20 cellular contexts compared by ENCODE assay signal in genomic region chrX:133926809-133927208, GRCh38. TPM values are rescaled to one million over a fixed set of nuclear protein-coding genes. Genes with fewer than 3 reads are reported as not detected.
"Had no signal": no experiment of that assay in that cellular context is flagged by ENCODE, and none has a peak within 500 bp of the region (broad histone marks: within the 10 kb centered on the region; RNA-seq: fewer than 3 reads in every experiment).

No MANE protein-coding gene starts in this region.

- H3K36me3 Mint-ChIP-seq: stimulated activated naive B cell treated with anti-CD40 and anti-IgM and Interleukin-4, amounts not matched to agents 10 μg/mL and 1 μg/mL and 100 μg/mL, for 72 hours had no signal

- H3K9me3 ChIP-seq: tibial nerve, vagina had no signal

- H3K9me3 Mint-ChIP-seq: dendritic cell treated with granulocyte-macrophage colony-stimulating factor and Interleukin-4, amounts not matched to agents 40 ng/mL and 50 ng/mL, for 4 days; stimulated activated naive B cell treated with anti-CD40 and anti-IgM and Interleukin-4, amounts not matched to agents 10 μg/mL and 1 μg/mL and 100 μg/mL, for 72 hours; T-helper 2 cell treated with Interferon-gamma antibody and Interleukin-4, amounts not matched to agents 5 μg/mL and 100 μg/mL, for 36 hours had no signal

- H3K4me1 ChIP-seq: parathyroid adenoma, tibial nerve, vagina had no signal

- H3K9ac ChIP-seq: parathyroid adenoma had no signal

- ATAC-seq: left lobe of liver; stimulated activated naive B cell treated with anti-CD40 and anti-IgM and Interleukin-4, amounts not matched to agents 10 μg/mL and 1 μg/mL and 100 μg/mL, for 72 hours had no signal

- H2AFZ ChIP-seq: parathyroid adenoma had no signal

- H3K27me3 ChIP-seq: tibial nerve, vagina had no signal

- H3K79me2 ChIP-seq: parathyroid adenoma had no signal

- FAIRE-seq: islet of Langerhans had no signal

- H3K27ac Mint-ChIP-seq: activated CD4-positive, alpha-beta T cell treated with anti-CD3 and anti-CD28 coated beads, Interleukin-2, amount 10 ng/mL, durations not matched to agents 7 days and 5 days; activated naive CD8-positive, alpha-beta T cell treated with anti-CD3 and anti-CD28 coated beads, Interleukin-2, amount 10 ng/mL, durations not matched to agents 7 days and 5 days; brain; dendritic cell treated with granulocyte-macrophage colony-stimulating factor and Interleukin-4, amounts not matched to agents 40 ng/mL and 50 ng/mL, for 4 days; stimulated activated naive B cell treated with anti-CD40 and anti-IgM and Interleukin-4, amounts not matched to agents 10 μg/mL and 1 μg/mL and 100 μg/mL, for 72 hours; T-helper 2 cell treated with Interferon-gamma antibody and Interleukin-4, amounts not matched to agents 5 μg/mL and 100 μg/mL, for 36 hours had no signal

- H3K4me3 ChIP-seq: tibial nerve, vagina had no signal

- DNase-seq: activated CD4-positive, alpha-beta T cell treated with anti-CD3 and anti-CD28 coated beads, Interleukin-2, amount 10 ng/mL, durations not matched to agents 7 days and 5 days; activated CD8-positive, alpha-beta memory T cell treated with anti-CD3 and anti-CD28 coated beads, Interleukin-2, amount 50 U/mL, for 48 hours; activated naive CD4-positive, alpha-beta T cell; activated naive CD8-positive, alpha-beta T cell treated with anti-CD3 and anti-CD28 coated beads, Interleukin-2, amount 10 ng/mL, durations not matched to agents 7 days and 5 days; cerebellar nuclear complex; effector memory CD4-positive, alpha-beta T cell; foreskin melanocyte; retina; stimulated activated CD4-positive, alpha-beta T cell treated with anti-CD3 and anti-CD28 coated beads, Interleukin-15, amount 100 ng/mL, for 24 hours; stimulated activated CD4-positive, alpha-beta T cell treated with anti-CD3 and anti-CD28 coated beads, Interleukin-4, amount 100 ng/mL, for 1 hour; stimulated activated naive B cell treated with anti-CD40 and anti-IgM and Interleukin-4, amounts not matched to agents 10 μg/mL and 1 μg/mL and 100 μg/mL, for 72 hours had no signal

- H3K27ac ChIP-seq: parathyroid adenoma, tibial nerve, vagina had no signal

- H3K4me3 Mint-ChIP-seq: activated CD4-positive, alpha-beta T cell treated with anti-CD3 and anti-CD28 coated beads, Interleukin-2, amount 10 ng/mL, durations not matched to agents 7 days and 5 days; activated naive CD8-positive, alpha-beta T cell treated with anti-CD3 and anti-CD28 coated beads, Interleukin-2, amount 10 ng/mL, durations not matched to agents 7 days and 5 days; brain; dendritic cell treated with granulocyte-macrophage colony-stimulating factor and Interleukin-4, amounts not matched to agents 40 ng/mL and 50 ng/mL, for 4 days; stimulated activated naive B cell treated with anti-CD40 and anti-IgM and Interleukin-4, amounts not matched to agents 10 μg/mL and 1 μg/mL and 100 μg/mL, for 72 hours; T-helper 2 cell treated with Interferon-gamma antibody and Interleukin-4, amounts not matched to agents 5 μg/mL and 100 μg/mL, for 36 hours had no signal

- H3K27me3 Mint-ChIP-seq: activated CD4-positive, alpha-beta T cell treated with anti-CD3 and anti-CD28 coated beads, Interleukin-2, amount 10 ng/mL, durations not matched to agents 7 days and 5 days; activated naive CD8-positive, alpha-beta T cell treated with anti-CD3 and anti-CD28 coated beads, Interleukin-2, amount 10 ng/mL, durations not matched to agents 7 days and 5 days; dendritic cell treated with granulocyte-macrophage colony-stimulating factor and Interleukin-4, amounts not matched to agents 40 ng/mL and 50 ng/mL, for 4 days had no signal

- H3K36me3 ChIP-seq: tibial nerve, vagina had no signal

RNA-seq across cellular contexts. Expression of gene GPC3, which starts 58.6 kb away (rescaled TPM):
- total RNA-seq: lung microvascular endothelial cell had no signal
